20 cellular contexts compared by ENCODE assay signal in genomic region chr2:156625360-156625995, GRCh38.
DNase-seq lines count a peak whose midpoint lies in the region; ATAC-seq lines count a peak whose summit lies in the region.
"Had no signal": no experiment of that assay in that cellular context is flagged by ENCODE, and none has a peak within 500 bp of the region (broad histone marks: within the 10 kb centered on the region; RNA-seq: fewer than 3 reads in every experiment).

No MANE protein-coding gene starts in this region.

- no peaks in the 10 kb centered on the region for H3K36me3 ChIP-seq in aorta (ENCODE audit: control insufficient read depth in 1 of 2, insufficient read depth in 2 of 2, low read length in 1 of 2)
- H3K36me3 ChIP-seq: Peyer's patch had no signal

- H3K9me3 ChIP-seq in aorta (ENCODE audit: control insufficient read depth, low read length): peaks cover 2% of the 10 kb centered on the region
- H3K9me3 ChIP-seq: Peyer's patch had no signal

- WGBS in aorta, 2 donors: 43 to 52% methylated on average over 4 of the region's 4 CpGs

- H3K4me1 ChIP-seq in aorta (ENCODE audit: control insufficient read depth in 1 of 2, insufficient read depth in 2 of 2, low read length in 2 of 2): no peaks in the 10 kb centered on the region
- H3K4me1 ChIP-seq: Peyer's patch had no signal

- H3K27ac ChIP-seq in aorta (ENCODE audit: low read depth in 1 of 2, low read length in 2 of 2): no peak overlapping the region
- no peak overlapping the region for H3K27ac ChIP-seq in caudate nucleus (ENCODE audit: low read depth, low read length)
- H3K27ac ChIP-seq: KMS-11, Peyer's patch had no signal

- no peak overlapping the region for H3K4me3 ChIP-seq in aorta (ENCODE audit: low read length in 2 of 2)
- H3K4me3 ChIP-seq: Peyer's patch had no signal

- H3K27me3 ChIP-seq in aorta (ENCODE audit: control insufficient read depth in 1 of 2, insufficient read depth in 2 of 2, low read length in 1 of 2): no peaks in the 10 kb centered on the region
- H3K27me3 ChIP-seq: Peyer's patch had no signal

- intact Hi-C loops in aorta (cut with DNase I): no loop called here

- ATAC-seq in aorta (ENCODE audit: low FRiP score): peak; percentile 11
- no peak for ATAC-seq in GM21367 (IDR thresholded peaks at IDR 0.05; ENCODE audit: unreplicated experiment)
- ATAC-seq: HepG2 had no signal

- DNase-seq in NCI-H226: peak; percentile 3
- peak; percentile 8 for DNase-seq in fibroblast of peridontal ligament (ENCODE audit: extremely low read depth)
- peak; percentile 12 for DNase-seq in left kidney (ENCODE audit: low read depth, low spot score)
- no peak for DNase-seq in aorta
- no peak for DNase-seq in caudate nucleus (lab: John Stamatoyannopoulos, UW)
- DNase-seq in activated T-cell treated with anti-CD3 and anti-CD28 coated beads for 4 hours: no peak
- DNase-seq: ACHN; C1 segment of cervical spinal cord; CD8-positive, alpha-beta memory T cell; HFFc6; NCI-H1048; NCI-H146; NCI-H2029 treated with DMSO at 0.1 percent for 48 hours; NCI-H2171; NCI-H446 treated with DMSO at 0.1 percent for 48 hours; NCI-H69; Peyer's patch had no signal

Comparison
In these comparisons a context has a peak if more than half of its experiments do, and no peak if none do; other contexts are left out.
1. DNase-seq: peak in NCI-H226 (single experiment), fibroblast of peridontal ligament (single experiment) and left kidney (single experiment); none in aorta (0 of 2), caudate nucleus (0 of 61) and activated T-cell treated with anti-CD3 and anti-CD28 coated beads for 4 hours (single experiment).